In the genomic region with DNA sequence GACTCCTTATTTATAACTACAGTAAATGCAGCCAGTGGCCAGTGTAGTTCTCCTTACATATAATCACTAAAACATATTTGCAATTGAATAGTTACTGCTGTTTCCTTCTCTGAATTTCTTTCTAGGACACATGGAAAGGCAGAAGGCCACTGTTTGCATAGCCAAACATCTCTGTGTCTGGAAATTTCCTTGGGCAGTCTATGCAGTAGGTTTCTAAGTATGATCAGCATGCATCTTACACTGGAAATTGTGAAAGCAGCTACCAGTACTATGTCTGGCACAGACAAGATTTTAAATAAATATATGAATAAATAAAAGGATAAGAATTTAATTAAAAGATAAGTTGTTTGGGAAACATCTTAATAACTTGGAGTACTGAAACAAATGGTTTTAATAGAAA, we compare ENCODE assay signal across 22 cellular contexts.
"Had no signal": no experiment of that assay in that cellular context is flagged by ENCODE, and none has a peak within 500 bp of the region (broad histone marks: within the 10 kb centered on the region; RNA-seq: fewer than 3 reads in every experiment).

No MANE protein-coding gene starts in this region.

- H3K27me3 ChIP-seq: ascending aorta, brain microvascular endothelial cell, esophagus muscularis mucosa had no signal

- H3K36me3 ChIP-seq: ascending aorta, brain microvascular endothelial cell, esophagus muscularis mucosa had no signal

- H3K4me1 ChIP-seq: ascending aorta had no signal

- H3K9me3 ChIP-seq: ascending aorta, esophagus muscularis mucosa had no signal

- H3K4me3 ChIP-seq: ascending aorta, esophagus muscularis mucosa had no signal

- DNase-seq: activated CD4-positive, alpha-beta T cell treated with anti-CD3 and anti-CD28 coated beads for 48 hours; activated CD4-positive, alpha-beta T cell treated with anti-CD3 and anti-CD28 coated beads, Interleukin-2, amount 50 U/mL, for 1 hour; activated CD4-positive, alpha-beta T cell treated with anti-CD3 and anti-CD28 coated beads, Interleukin-2, amount 50 U/mL, for 48 hours; activated CD8-positive, alpha-beta memory T cell treated with anti-CD3 and anti-CD28 coated beads for 24 hours; activated CD8-positive, alpha-beta T cell treated with anti-CD3 and anti-CD28 coated beads for 36 hours; activated effector memory CD4-positive, alpha-beta T cell treated with Interleukin-2 at 50 U/mL for 16 hours; activated naive CD4-positive, alpha-beta T cell treated with anti-CD3 and anti-CD28 coated beads for 36 hours; activated naive CD8-positive, alpha-beta T cell treated with anti-CD3 and anti-CD28 coated beads for 36 hours; activated naive CD8-positive, alpha-beta T cell treated with anti-CD3 and anti-CD28 coated beads, Interleukin-2, amount 50 U/mL, for 24 hours; activated T-cell treated with anti-CD3 and anti-CD28 coated beads, Interleukin-2, amount 50 U/mL, for 4 hours; brain microvascular endothelial cell; cortex of kidney; dermis blood vessel endothelial cell; effector CD4-positive, alpha-beta T cell; effector memory CD8-positive, alpha-beta T cell; erythroblast; foreskin fibroblast; head of caudate nucleus; T-helper 2 cell had no signal

- H3K27ac ChIP-seq: ascending aorta, brain microvascular endothelial cell, esophagus muscularis mucosa, VCaP had no signal
